23 cellular contexts compared by ENCODE assay signal in the genomic region with DNA sequence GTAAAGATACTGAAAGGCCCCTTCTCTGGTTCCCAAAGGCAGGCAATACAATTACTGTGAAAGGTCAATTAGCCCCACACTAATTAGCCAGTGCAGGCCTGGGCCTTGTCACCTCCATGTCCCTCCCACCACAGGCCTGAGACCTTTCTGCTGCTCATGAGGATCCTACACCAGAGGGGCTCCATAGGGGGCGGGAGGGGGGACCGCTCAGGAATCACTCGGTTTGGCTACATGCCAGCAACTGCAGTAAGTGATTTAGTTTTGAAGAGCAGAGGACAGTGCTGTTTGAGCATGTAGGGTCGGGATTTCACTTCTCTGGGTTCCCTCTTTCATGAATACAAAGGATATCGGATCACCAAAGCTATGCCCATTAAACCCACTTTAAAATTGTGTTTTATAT.
DNase-seq lines count a peak whose midpoint lies in the region; TF ChIP-seq lines count a peak whose summit lies in the region.
"Had no signal": no experiment of that assay in that cellular context is flagged by ENCODE, and none has a peak within 500 bp of the region (broad histone marks: within the 10 kb centered on the region; RNA-seq: fewer than 3 reads in every experiment).

No MANE protein-coding gene starts in this region.

- peak; percentile 39 for DNase-seq in NCI-H82 (lab: John Stamatoyannopoulos, UW)
- DNase-seq in NCI-H82 treated with DMSO at 0.1 percent for 48 hours (lab: John Stamatoyannopoulos, UW; ENCODE audit: unreplicated experiment) = no peak
- peak; percentile 52 for DNase-seq in NCI-H69 (lab: John Stamatoyannopoulos, UW)
- DNase-seq in iPS-NIHi11 (ENCODE audit: low spot score) = peak; percentile 27
- no peak for DNase-seq in left ventricle myocardium inferior
- no peak for DNase-seq in T-helper 2 cell treated with Interferon-gamma antibody and Interleukin-4, amounts not matched to agents 5 μg/mL and 100 μg/mL, for 36 hours (ENCODE audit: low spot score)
- no peak for DNase-seq in NCI-H2171 treated with DMSO at 0.1 percent for 48 hours (lab: John Stamatoyannopoulos, UW)
- DNase-seq: AML-193; Caco-2; CD8-positive, alpha-beta T cell; GDM1; GM23248; KG1; MG63; NCI-H1105 treated with DMSO at 0.1 percent for 48 hours; NCI-H187; NCI-H446 treated with DMSO at 0.1 percent for 48 hours; NCI-H526; T-cell had no signal

- H3K36me3 Mint-ChIP-seq in T-helper 2 cell treated with Interferon-gamma antibody and Interleukin-4, amounts not matched to agents 5 μg/mL and 100 μg/mL, for 36 hours (ENCODE audit: low read depth) = no peaks in the 10 kb centered on the region
- H3K36me3 Mint-ChIP-seq: T-cell had no signal

- H3K4me1 Mint-ChIP-seq in T-helper 2 cell treated with Interferon-gamma antibody and Interleukin-4, amounts not matched to agents 5 μg/mL and 100 μg/mL, for 36 hours (ENCODE audit: low read depth) = no peaks in the 10 kb centered on the region
- H3K4me1 Mint-ChIP-seq: T-cell had no signal

- H3K4me3 ChIP-seq in left ventricle myocardium inferior = no peak overlapping the region
- H3K4me3 ChIP-seq: A549; BLaER1 treated with 17β-estradiol and CSF1 and Interleukin-3, amounts not matched to agents 10 nM and 100 nM; GM12878; GM23248; HAP-1; MG63 had no signal

- H3K9me3 ChIP-seq in left ventricle myocardium inferior (replicated peaks) = no peaks in the 10 kb centered on the region
- H3K9me3 ChIP-seq: A549; BLaER1 treated with 17β-estradiol and CSF1 and Interleukin-3, amounts not matched to agents 10 nM and 100 nM; Caco-2; HAP-1; MG63 had no signal

- H3K27ac Mint-ChIP-seq in T-helper 2 cell treated with Interferon-gamma antibody and Interleukin-4, amounts not matched to agents 5 μg/mL and 100 μg/mL, for 36 hours = no peak overlapping the region
- H3K27ac Mint-ChIP-seq: CD8-positive, alpha-beta T cell; T-cell had no signal

- no peaks in the 10 kb centered on the region for H3K27me3 ChIP-seq in left ventricle myocardium inferior (ENCODE audit: low read depth)
- H3K27me3 ChIP-seq: BLaER1 treated with 17β-estradiol and CSF1 and Interleukin-3, amounts not matched to agents 10 nM and 100 nM; MG63 had no signal

- H3K27me3 Mint-ChIP-seq in T-helper 2 cell treated with Interferon-gamma antibody and Interleukin-4, amounts not matched to agents 5 μg/mL and 100 μg/mL, for 36 hours (ENCODE audit: low read depth) = no peaks in the 10 kb centered on the region
- H3K27me3 Mint-ChIP-seq: T-cell had no signal

- intact Hi-C loops in left ventricle myocardium inferior (cut with micrococcal nuclease) = no loop called here

- no peak overlapping the region for H3K27ac ChIP-seq in left ventricle myocardium inferior (replicated peaks)
- H3K27ac ChIP-seq: A549; BLaER1 treated with 17β-estradiol and CSF1 and Interleukin-3, amounts not matched to agents 10 nM and 100 nM; GM23248 had no signal

- no peak overlapping the region for H3K4me3 Mint-ChIP-seq in T-helper 2 cell treated with Interferon-gamma antibody and Interleukin-4, amounts not matched to agents 5 μg/mL and 100 μg/mL, for 36 hours
- H3K4me3 Mint-ChIP-seq: CD8-positive, alpha-beta T cell; T-cell had no signal

- no peaks in the 10 kb centered on the region for H3K4me1 ChIP-seq in left ventricle myocardium inferior
- H3K4me1 ChIP-seq: A549; BLaER1 treated with 17β-estradiol and CSF1 and Interleukin-3, amounts not matched to agents 10 nM and 100 nM; Caco-2; HAP-1 had no signal

- no peaks in the 10 kb centered on the region for H3K9me3 Mint-ChIP-seq in T-helper 2 cell treated with Interferon-gamma antibody and Interleukin-4, amounts not matched to agents 5 μg/mL and 100 μg/mL, for 36 hours
- H3K9me3 Mint-ChIP-seq: CD8-positive, alpha-beta T cell; T-cell had no signal

- no peak for TF ChIP-seq CTCF in left ventricle myocardium inferior (IDR thresholded peaks at IDR 0.05; ENCODE audit: borderline replicate concordance)

- no peaks in the 10 kb centered on the region for H3K36me3 ChIP-seq in left ventricle myocardium inferior
- H3K36me3 ChIP-seq: BLaER1 treated with 17β-estradiol and CSF1 and Interleukin-3, amounts not matched to agents 10 nM and 100 nM; HAP-1; MG63 had no signal

Comparison
In these comparisons a context has a peak if more than half of its experiments do, and no peak if none do; other contexts are left out.
1. DNase-seq: peak in NCI-H82 (single experiment), NCI-H69 (single experiment) and iPS-NIHi11 (single experiment); none in NCI-H82 treated with DMSO at 0.1 percent for 48 hours (single experiment), left ventricle myocardium inferior (single experiment), T-helper 2 cell treated with Interferon-gamma antibody and Interleukin-4, amounts not matched to agents 5 μg/mL and 100 μg/mL, for 36 hours (single experiment) and NCI-H2171 treated with DMSO at 0.1 percent for 48 hours (single experiment).